Comparison of ENCODE assay signal across 29 cellular contexts in genomic region chr21:34270406-34270805, GRCh38.
"Had no signal": no experiment of that assay in that cellular context is flagged by ENCODE, and none has a peak within 500 bp of the region (broad histone marks: within the 10 kb centered on the region; RNA-seq: fewer than 3 reads in every experiment).

No MANE protein-coding gene starts in this region.

- H3K4me3 ChIP-seq: ascending aorta, breast epithelium, cardiac muscle cell, colonic mucosa had no signal

- DNase-seq: activated CD4-positive, alpha-beta memory T cell treated with anti-CD3 and anti-CD28 coated beads, Interleukin-2, amount 10 ng/mL, durations not matched to agents 7 days and 5 days; activated CD4-positive, alpha-beta T cell treated with anti-CD3 and anti-CD28 coated beads for 1 hour; activated CD4-positive, alpha-beta T cell treated with anti-CD3 and anti-CD28 coated beads for 4 hours; activated CD4-positive, alpha-beta T cell treated with anti-CD3 and anti-CD28 coated beads, Interleukin-2, amount 10 ng/mL, durations not matched to agents 7 days and 5 days; activated CD4-positive, alpha-beta T cell treated with anti-CD3 and anti-CD28 coated beads, Interleukin-2, amount 50 U/mL, for 4 hours; activated CD8-positive, alpha-beta memory T cell treated with anti-CD3 and anti-CD28 coated beads, Interleukin-2, amount 50 U/mL, for 48 hours; activated gamma-delta T cell; activated naive CD4-positive, alpha-beta T cell; activated naive CD4-positive, alpha-beta T cell treated with anti-CD3 and anti-CD28 coated beads, Interleukin-2, amount 10 ng/mL, durations not matched to agents 7 days and 5 days; activated naive CD8-positive, alpha-beta T cell treated with anti-CD3 and anti-CD28 coated beads, Interleukin-2, amount 10 ng/mL, durations not matched to agents 7 days and 5 days; activated T-cell treated with anti-CD3 and anti-CD28 coated beads for 4 hours; activated T-cell treated with anti-CD3 and anti-CD28 coated beads, Interleukin-2, amount 50 U/mL, for 24 hours; activated T-cell treated with anti-CD3 and anti-CD28 coated beads, Interleukin-2, amount 50 U/mL, for 72 hours; central memory CD4-positive, alpha-beta T cell; cerebellar nuclear complex; colonic mucosa; effector CD8-positive, alpha-beta T cell; foreskin fibroblast; T-helper 2 cell had no signal

- H3K4me1 ChIP-seq: ascending aorta, breast epithelium, colonic mucosa had no signal

- H3K27ac ChIP-seq: ascending aorta, breast epithelium, cardiac muscle cell, colonic mucosa, epithelial cell of prostate, VCaP had no signal

- ATAC-seq: activated naive CD4-positive, alpha-beta T cell treated with anti-CD3 and anti-CD28 coated beads, Interleukin-2, amount 50 U/mL, for 72 hours; activated T-cell treated with anti-CD3 and anti-CD28 coated beads, Interleukin-2, amount 50 U/mL, for 72 hours; esophagus mucosa; WTC11 had no signal

- FAIRE-seq: endothelial cell of umbilical vein, frontal cortex had no signal

- H3K9me3 ChIP-seq: ascending aorta, breast epithelium, colonic mucosa had no signal

- H3K27me3 ChIP-seq: ascending aorta, breast epithelium, cardiac muscle cell, colonic mucosa had no signal

- H3K36me3 ChIP-seq: ascending aorta, breast epithelium, cardiac muscle cell, colonic mucosa had no signal
